Comparison of ENCODE assay signal across 1 cellular context in the genomic region with DNA sequence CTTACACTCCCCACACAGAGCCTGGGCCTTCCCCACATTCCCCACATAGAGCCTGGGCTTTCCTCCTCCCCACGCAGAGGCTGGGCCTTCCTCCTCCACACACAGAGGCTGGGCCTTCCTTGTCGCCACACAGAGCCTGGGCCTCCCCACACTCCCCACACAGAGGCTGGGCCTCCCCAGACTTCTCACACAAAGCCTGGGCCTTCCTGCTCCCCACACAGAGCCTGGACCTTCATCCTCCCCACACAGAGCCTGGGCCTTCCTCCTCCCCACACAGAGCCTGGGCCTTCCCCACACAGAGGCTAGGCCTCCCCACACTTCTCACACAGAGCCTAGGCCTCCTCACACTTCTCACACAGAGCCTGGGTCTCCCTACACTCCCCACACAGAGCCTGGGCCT. TPM values are rescaled to one million over a fixed set of nuclear protein-coding genes. Genes with fewer than 3 reads are reported as not detected.
"Had no signal": no experiment of that assay in that cellular context is flagged by ENCODE, and none has a peak within 500 bp of the region (broad histone marks: within the 10 kb centered on the region; RNA-seq: fewer than 3 reads in every experiment).

No MANE protein-coding gene starts in this region.

RNA-seq across cellular contexts. Expression of a gene that starts 10.5 kb away (rescaled TPM):
- total RNA-seq: T-cell had no signal
